In genomic region chr12:9866786-9867379, GRCh38 we compare ENCODE assay signal across 11 cellular contexts. TPM values are rescaled to one million over a fixed set of nuclear protein-coding genes. Genes with fewer than 3 reads are reported as not detected.
DNase-seq lines count a peak whose midpoint lies in the region; ATAC-seq and TF ChIP-seq lines count a peak whose summit lies in the region.
"Had no signal": no experiment of that assay in that cellular context is flagged by ENCODE, and none has a peak within 500 bp of the region (broad histone marks: within the 10 kb centered on the region; RNA-seq: fewer than 3 reads in every experiment).

No MANE protein-coding gene starts in this region.

- peak overlapping the region; percentile 28 to 56 for H3K9ac ChIP-seq in mucosa of rectum (ENCODE audit: low read depth in 1 of 2, low read length in 2 of 2)

- peaks cover 46% of the 10 kb centered on the region for H3K4me1 Mint-ChIP-seq in activated naive CD8-positive, alpha-beta T cell treated with anti-CD3 and anti-CD28 coated beads for 36 hours

- peak overlapping the region; percentile 83 for H3K4me3 Mint-ChIP-seq in activated naive CD8-positive, alpha-beta T cell treated with anti-CD3 and anti-CD28 coated beads for 36 hours

- H3K36me3 ChIP-seq in right atrium auricular region, result no peaks in the 10 kb centered on the region
- H3K36me3 ChIP-seq in mucosa of rectum (ENCODE audit: control insufficient read depth in 2 of 2, insufficient read depth in 2 of 2, low read length in 2 of 2), result no peaks in the 10 kb centered on the region
- H3K36me3 ChIP-seq in uterus, result no peaks in the 10 kb centered on the region

- H3K27me3 Mint-ChIP-seq in activated naive CD8-positive, alpha-beta T cell treated with anti-CD3 and anti-CD28 coated beads for 36 hours, result no peaks in the 10 kb centered on the region

- H3K27me3 ChIP-seq in right atrium auricular region (no peaks in the 10 kb centered on the region), mucosa of rectum (ENCODE audit: control insufficient read depth in 2 of 2, insufficient read depth in 2 of 2, low read length in 2 of 2) (no peaks in the 10 kb centered on the region), uterus (no peaks in the 10 kb centered on the region)

- peaks cover 30% of the 10 kb centered on the region for H3K36me3 Mint-ChIP-seq in activated naive CD8-positive, alpha-beta T cell treated with anti-CD3 and anti-CD28 coated beads for 36 hours

- H3K27ac ChIP-seq in right atrium auricular region, result peak overlapping the region; percentile 46 to 62
- H3K27ac ChIP-seq in mucosa of rectum (ENCODE audit: low read depth in 2 of 2, low read length in 2 of 2), result peak overlapping the region; percentile 6 to 62
- H3K27ac ChIP-seq in uterus, result peak overlapping the region; percentile 84 to 99

- TF ChIP-seq CTCF in right atrium auricular region (IDR thresholded peaks at IDR 0.05) (no peak), uterus (IDR thresholded peaks at IDR 0.05) (no peak)

- ATAC-seq in left ventricle myocardium superior, result no peak
- no peak for ATAC-seq in HG03354 (IDR thresholded peaks at IDR 0.05; ENCODE audit: poor library complexity, severe bottlenecking, unreplicated experiment)
- ATAC-seq in HG03520 (IDR thresholded peaks at IDR 0.05; ENCODE audit: unreplicated experiment), result no peak
- ATAC-seq: activated CD4-positive, CD25-positive, alpha-beta regulatory T cell treated with anti-CD3 and anti-CD28 coated beads, Interleukin-2, amount 50 U/mL, for 24 hours had no signal

- H3K4me3 ChIP-seq in right atrium auricular region (peak overlapping the region; percentile 30 to 47), mucosa of rectum (ENCODE audit: low read length in 2 of 2) (peak overlapping the region; percentile 56 to 87), uterus (peak overlapping the region; percentile 37 to 42)

- H3K9me3 ChIP-seq in right atrium auricular region, result peaks cover 0 to 9% of the 10 kb centered on the region in 2 donors
- H3K9me3 ChIP-seq in mucosa of rectum (ENCODE audit: control insufficient read depth in 2 of 2, low read length in 2 of 2), result no peaks in the 10 kb centered on the region
- H3K9me3 ChIP-seq in uterus, result peaks cover 0 to 9% of the 10 kb centered on the region in 2 donors

- H3K4me1 ChIP-seq in right atrium auricular region (no peaks in the 10 kb centered on the region), mucosa of rectum (ENCODE audit: control insufficient read depth in 2 of 2, insufficient read depth in 2 of 2, low read length in 2 of 2) (peaks cover 0 to 5% of the 10 kb centered on the region in 2 donors), uterus (peaks cover 0 to 4% of the 10 kb centered on the region in 2 donors)

- intact Hi-C loops in left ventricle myocardium superior (cut with micrococcal nuclease) (no loop called here), uterus (cut with DNase I; ENCODE audit: low total_unique reads) (no loop called here)

- no peak for TF ChIP-seq POLR2A in uterus (IDR thresholded peaks at IDR 0.05)

- no peak for DNase-seq in right atrium auricular region (ENCODE audit: low spot score)
- DNase-seq in left ventricle myocardium superior, result no peak
- DNase-seq in activated naive CD8-positive, alpha-beta T cell treated with anti-CD3 and anti-CD28 coated beads for 36 hours, result no peak
- DNase-seq in uterus, result no peak
- no peak for DNase-seq in DMS79 treated with DMSO at 0.1 percent for 48 hours (lab: John Stamatoyannopoulos, UW)
- DNase-seq: NCI-H2107 had no signal

- H3K9me3 Mint-ChIP-seq in activated naive CD8-positive, alpha-beta T cell treated with anti-CD3 and anti-CD28 coated beads for 36 hours, result peaks cover 18% of the 10 kb centered on the region

- H3K27ac Mint-ChIP-seq in activated naive CD8-positive, alpha-beta T cell treated with anti-CD3 and anti-CD28 coated beads for 36 hours, result peak overlapping the region; percentile 93

RNA-seq across cellular contexts. Expression of gene CLEC2B, which starts 2.3 kb away (rescaled TPM):
- 1 to 10 TPM; 3.9 to 4.9 TPM for total RNA-seq in right atrium auricular region
- total RNA-seq in left ventricle myocardium superior, result 3.7 TPM
- total RNA-seq in activated naive CD8-positive, alpha-beta T cell treated with anti-CD3 and anti-CD28 coated beads for 36 hours, result 10 to 100 TPM; 21.1 to 25.6 TPM
- 10 to 100 TPM in 3 of 4 donors, 1 to 10 TPM in 1; 9.7 to 28.4 (median 22.6) TPM for total RNA-seq in uterus

RNA-seq across cellular contexts. Expression of gene KLRF2, which starts 14.4 kb away (rescaled TPM):
- total RNA-seq in right atrium auricular region (not detected), left ventricle myocardium superior (not detected), uterus (not detected)
- not detected for total RNA-seq in activated naive CD8-positive, alpha-beta T cell treated with anti-CD3 and anti-CD28 coated beads for 36 hours
- total RNA-seq: lung microvascular endothelial cell had no signal

RNA-seq across cellular contexts. Expression of gene KLRF1, which starts 39.6 kb away (rescaled TPM):
- total RNA-seq in right atrium auricular region (under 1 TPM in 1 of 2 donors, not detected in 1; 0.47 TPM), left ventricle myocardium superior (0.55 TPM), uterus (1 to 10 TPM in 1 of 4 donors, under 1 TPM in 1, not detected in 2; 0.35 to 1.5 TPM)
- not detected for total RNA-seq in activated naive CD8-positive, alpha-beta T cell treated with anti-CD3 and anti-CD28 coated beads for 36 hours

Comparison
In these comparisons a context has a peak if more than half of its experiments do, and no peak if none do; other contexts are left out.
1. H3K27ac ChIP-seq: peak in every context shown above with its lines; median percentile 92 in uterus; 54 in right atrium auricular region; 34 in mucosa of rectum.